Comparison of ENCODE assay signal across 1 cellular context in the genomic region with DNA sequence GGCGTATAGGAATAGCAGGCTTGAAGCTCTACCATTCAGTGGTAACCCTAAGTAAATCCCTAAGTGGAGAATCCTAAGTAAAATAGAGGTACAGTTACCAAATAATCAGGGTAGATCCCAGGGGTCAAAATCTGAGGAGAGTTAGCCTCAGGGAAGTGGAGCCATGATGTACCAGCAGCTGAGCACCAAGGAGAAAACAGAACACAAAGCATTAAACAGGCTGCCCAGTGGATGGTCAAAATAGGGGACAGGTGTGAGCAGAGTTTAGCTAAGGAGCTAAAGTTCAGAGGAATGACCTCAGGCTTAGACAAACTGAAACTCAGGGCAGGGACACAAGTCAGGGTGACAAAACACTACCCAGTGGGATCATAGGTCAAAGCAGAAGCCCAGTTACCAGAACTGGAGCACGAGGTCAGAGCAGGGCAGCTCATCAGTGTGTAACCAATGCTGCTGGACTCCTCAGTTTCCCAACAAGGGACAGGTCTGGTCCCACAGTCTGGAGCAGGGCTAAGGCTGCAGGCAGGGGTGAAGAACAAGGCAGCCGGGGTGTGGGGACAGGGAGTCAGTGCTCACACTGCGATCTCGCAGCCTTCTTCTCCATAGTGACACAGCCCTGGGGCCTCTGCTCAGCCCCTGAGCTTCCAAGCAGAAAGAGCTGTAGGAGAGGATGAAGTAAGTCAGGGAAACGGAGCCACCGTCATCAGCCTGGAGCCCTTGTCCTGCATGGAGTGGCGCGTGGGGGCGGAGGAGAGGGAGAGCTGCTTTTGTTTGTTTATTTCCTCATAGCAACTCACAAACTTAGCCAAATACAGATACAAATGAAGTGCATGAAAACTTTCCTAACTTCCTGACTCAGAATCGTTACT.
TF ChIP-seq lines count a peak whose summit lies in the region.

No MANE protein-coding gene starts in this region.

TF ChIP-seq in HepG2, 621 proteins besides CTCF, POLR2A, EP300 and RAD21 (continued from another document and continues in another):
- TF ChIP-seq, protein P1, sequence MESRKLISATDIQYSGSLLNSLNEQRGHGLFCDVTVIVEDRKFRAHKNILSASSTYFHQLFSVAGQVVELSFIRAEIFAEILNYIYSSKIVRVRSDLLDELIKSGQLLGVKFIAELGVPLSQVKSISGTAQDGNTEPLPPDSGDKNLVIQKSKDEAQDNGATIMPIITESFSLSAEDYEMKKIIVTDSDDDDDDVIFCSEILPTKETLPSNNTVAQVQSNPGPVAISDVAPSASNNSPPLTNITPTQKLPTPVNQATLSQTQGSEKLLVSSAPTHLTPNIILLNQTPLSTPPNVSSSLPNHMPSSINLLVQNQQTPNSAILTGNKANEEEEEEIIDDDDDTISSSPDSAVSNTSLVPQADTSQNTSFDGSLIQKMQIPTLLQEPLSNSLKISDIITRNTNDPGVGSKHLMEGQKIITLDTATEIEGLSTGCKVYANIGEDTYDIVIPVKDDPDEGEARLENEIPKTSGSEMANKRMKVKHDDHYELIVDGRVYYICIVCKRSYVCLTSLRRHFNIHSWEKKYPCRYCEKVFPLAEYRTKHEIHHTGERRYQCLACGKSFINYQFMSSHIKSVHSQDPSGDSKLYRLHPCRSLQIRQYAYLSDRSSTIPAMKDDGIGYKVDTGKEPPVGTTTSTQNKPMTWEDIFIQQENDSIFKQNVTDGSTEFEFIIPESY (CRISPR knock-in tag; IDR thresholded peaks at IDR 0.05), result peak; percentile 93
- TF ChIP-seq, protein P2, sequence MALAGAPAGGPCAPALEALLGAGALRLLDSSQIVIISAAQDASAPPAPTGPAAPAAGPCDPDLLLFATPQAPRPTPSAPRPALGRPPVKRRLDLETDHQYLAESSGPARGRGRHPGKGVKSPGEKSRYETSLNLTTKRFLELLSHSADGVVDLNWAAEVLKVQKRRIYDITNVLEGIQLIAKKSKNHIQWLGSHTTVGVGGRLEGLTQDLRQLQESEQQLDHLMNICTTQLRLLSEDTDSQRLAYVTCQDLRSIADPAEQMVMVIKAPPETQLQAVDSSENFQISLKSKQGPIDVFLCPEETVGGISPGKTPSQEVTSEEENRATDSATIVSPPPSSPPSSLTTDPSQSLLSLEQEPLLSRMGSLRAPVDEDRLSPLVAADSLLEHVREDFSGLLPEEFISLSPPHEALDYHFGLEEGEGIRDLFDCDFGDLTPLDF (CRISPR knock-in tag; IDR thresholded peaks at IDR 0.05), result no peak; the same call in 1 of the 2 replicates
- peak; percentile 95 for TF ChIP-seq ZNF441 (CRISPR knock-in tag; IDR thresholded peaks at IDR 0.05; ENCODE audit: borderline replicate concordance)
- peak; percentile 91; the same call in 1 of the 2 replicates for TF ChIP-seq NFATC3 (CRISPR knock-in tag; IDR thresholded peaks at IDR 0.05)
- TF ChIP-seq, protein P3, sequence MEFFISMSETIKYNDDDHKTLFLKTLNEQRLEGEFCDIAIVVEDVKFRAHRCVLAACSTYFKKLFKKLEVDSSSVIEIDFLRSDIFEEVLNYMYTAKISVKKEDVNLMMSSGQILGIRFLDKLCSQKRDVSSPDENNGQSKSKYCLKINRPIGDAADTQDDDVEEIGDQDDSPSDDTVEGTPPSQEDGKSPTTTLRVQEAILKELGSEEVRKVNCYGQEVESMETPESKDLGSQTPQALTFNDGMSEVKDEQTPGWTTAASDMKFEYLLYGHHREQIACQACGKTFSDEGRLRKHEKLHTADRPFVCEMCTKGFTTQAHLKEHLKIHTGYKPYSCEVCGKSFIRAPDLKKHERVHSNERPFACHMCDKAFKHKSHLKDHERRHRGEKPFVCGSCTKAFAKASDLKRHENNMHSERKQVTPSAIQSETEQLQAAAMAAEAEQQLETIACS (CRISPR knock-in tag; IDR thresholded peaks at IDR 0.05), result no peak
- no peak for TF ChIP-seq CHD2 (IDR thresholded peaks at IDR 0.05; ENCODE audit: low read depth, low read length)
- TF ChIP-seq, protein P4, sequence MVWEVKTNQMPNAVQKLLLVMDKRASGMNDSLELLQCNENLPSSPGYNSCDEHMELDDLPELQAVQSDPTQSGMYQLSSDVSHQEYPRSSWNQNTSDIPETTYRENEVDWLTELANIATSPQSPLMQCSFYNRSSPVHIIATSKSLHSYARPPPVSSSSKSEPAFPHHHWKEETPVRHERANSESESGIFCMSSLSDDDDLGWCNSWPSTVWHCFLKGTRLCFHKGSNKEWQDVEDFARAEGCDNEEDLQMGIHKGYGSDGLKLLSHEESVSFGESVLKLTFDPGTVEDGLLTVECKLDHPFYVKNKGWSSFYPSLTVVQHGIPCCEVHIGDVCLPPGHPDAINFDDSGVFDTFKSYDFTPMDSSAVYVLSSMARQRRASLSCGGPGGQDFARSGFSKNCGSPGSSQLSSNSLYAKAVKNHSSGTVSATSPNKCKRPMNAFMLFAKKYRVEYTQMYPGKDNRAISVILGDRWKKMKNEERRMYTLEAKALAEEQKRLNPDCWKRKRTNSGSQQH (CRISPR knock-in tag; IDR thresholded peaks at IDR 0.05; ENCODE audit: low read depth), result peak; percentile 92
- TF ChIP-seq SOX13 (IDR thresholded peaks at IDR 0.05), result peak; percentile 50; the same call in 1 of the 2 replicates
- peak; percentile 53 to 91; a peak in 2 of 4 replicates for TF ChIP-seq SOX13 (CRISPR knock-in tag; conservative IDR thresholded peaks at IDR 0.05 in 1 of 2, IDR thresholded peaks at IDR 0.05 in 1 of 2)
- TF ChIP-seq ZSCAN31 (CRISPR knock-in tag; IDR thresholded peaks at IDR 0.05; ENCODE audit: low read depth), result peak; percentile 82; the same call in 1 of the 2 replicates
- peak; percentile 89 for TF ChIP-seq HIVEP1 (CRISPR knock-in tag; IDR thresholded peaks at IDR 0.05)
- no peak for TF ChIP-seq ATAD3A (CRISPR knock-in tag; IDR thresholded peaks at IDR 0.05)
- TF ChIP-seq PHF5A (CRISPR knock-in tag; IDR thresholded peaks at IDR 0.05; ENCODE audit: low read depth, unreplicated experiment), result peak; percentile 73
- no peak for TF ChIP-seq NKX3-1 (CRISPR knock-in tag; IDR thresholded peaks at IDR 0.05)
- no peak for TF ChIP-seq RBM39 (IDR thresholded peaks at IDR 0.05; ENCODE audit: low read depth, low read length, poor library complexity, severe bottlenecking)
- TF ChIP-seq ZNF781 (CRISPR knock-in tag; IDR thresholded peaks at IDR 0.05; ENCODE audit: borderline replicate concordance, not compliant biosample characterization), result peak; percentile 81
- TF ChIP-seq SETDB1 (CRISPR knock-in tag; IDR thresholded peaks at IDR 0.05; ENCODE audit: borderline replicate concordance), result no peak
- TF ChIP-seq ARNT (IDR thresholded peaks at IDR 0.05), result no peak
- TF ChIP-seq REL (CRISPR knock-in tag; conservative IDR thresholded peaks at IDR 0.05), result peak; percentile 31; the same call in 1 of the 2 replicates
- peak; percentile 32; the same call in 1 of the 2 replicates for TF ChIP-seq LCORL (IDR thresholded peaks at IDR 0.05)
- peak; percentile 99 for TF ChIP-seq LCORL (CRISPR knock-in tag; IDR thresholded peaks at IDR 0.05)
- TF ChIP-seq ZSCAN20 (CRISPR knock-in tag; IDR thresholded peaks at IDR 0.05; ENCODE audit: borderline replicate concordance), result peak; percentile 68; the same call in 1 of the 2 replicates
- no peak for TF ChIP-seq SOX6 (IDR thresholded peaks at IDR 0.05)
- peak; percentile 98 for TF ChIP-seq SOX6 (CRISPR knock-in tag; IDR thresholded peaks at IDR 0.05)
- TF ChIP-seq ELF3 (CRISPR knock-in tag; IDR thresholded peaks at IDR 0.05), result peak; percentile 96
- TF ChIP-seq FOXA1 (IDR thresholded peaks at IDR 0.05), result no peak
- peak; percentile 60 for TF ChIP-seq FOXA1 (CRISPR knock-in tag; IDR thresholded peaks at IDR 0.05)
- TF ChIP-seq, protein P5, sequence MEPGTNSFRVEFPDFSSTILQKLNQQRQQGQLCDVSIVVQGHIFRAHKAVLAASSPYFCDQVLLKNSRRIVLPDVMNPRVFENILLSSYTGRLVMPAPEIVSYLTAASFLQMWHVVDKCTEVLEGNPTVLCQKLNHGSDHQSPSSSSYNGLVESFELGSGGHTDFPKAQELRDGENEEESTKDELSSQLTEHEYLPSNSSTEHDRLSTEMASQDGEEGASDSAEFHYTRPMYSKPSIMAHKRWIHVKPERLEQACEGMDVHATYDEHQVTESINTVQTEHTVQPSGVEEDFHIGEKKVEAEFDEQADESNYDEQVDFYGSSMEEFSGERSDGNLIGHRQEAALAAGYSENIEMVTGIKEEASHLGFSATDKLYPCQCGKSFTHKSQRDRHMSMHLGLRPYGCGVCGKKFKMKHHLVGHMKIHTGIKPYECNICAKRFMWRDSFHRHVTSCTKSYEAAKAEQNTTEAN (CRISPR knock-in tag; conservative IDR thresholded peaks at IDR 0.05), result peak; percentile 97
- no peak for TF ChIP-seq HDAC6 (IDR thresholded peaks at IDR 0.05; ENCODE audit: low read depth, low read length)
- TF ChIP-seq, protein P6, sequence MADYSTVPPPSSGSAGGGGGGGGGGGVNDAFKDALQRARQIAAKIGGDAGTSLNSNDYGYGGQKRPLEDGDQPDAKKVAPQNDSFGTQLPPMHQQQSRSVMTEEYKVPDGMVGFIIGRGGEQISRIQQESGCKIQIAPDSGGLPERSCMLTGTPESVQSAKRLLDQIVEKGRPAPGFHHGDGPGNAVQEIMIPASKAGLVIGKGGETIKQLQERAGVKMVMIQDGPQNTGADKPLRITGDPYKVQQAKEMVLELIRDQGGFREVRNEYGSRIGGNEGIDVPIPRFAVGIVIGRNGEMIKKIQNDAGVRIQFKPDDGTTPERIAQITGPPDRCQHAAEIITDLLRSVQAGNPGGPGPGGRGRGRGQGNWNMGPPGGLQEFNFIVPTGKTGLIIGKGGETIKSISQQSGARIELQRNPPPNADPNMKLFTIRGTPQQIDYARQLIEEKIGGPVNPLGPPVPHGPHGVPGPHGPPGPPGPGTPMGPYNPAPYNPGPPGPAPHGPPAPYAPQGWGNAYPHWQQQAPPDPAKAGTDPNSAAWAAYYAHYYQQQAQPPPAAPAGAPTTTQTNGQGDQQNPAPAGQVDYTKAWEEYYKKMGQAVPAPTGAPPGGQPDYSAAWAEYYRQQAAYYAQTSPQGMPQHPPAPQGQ (CRISPR knock-in tag; IDR thresholded peaks at IDR 0.05; ENCODE audit: borderline replicate concordance), result no peak
- peak; percentile 94 for TF ChIP-seq JUND (CRISPR knock-in tag; IDR thresholded peaks at IDR 0.05)
- TF ChIP-seq, protein P7, sequence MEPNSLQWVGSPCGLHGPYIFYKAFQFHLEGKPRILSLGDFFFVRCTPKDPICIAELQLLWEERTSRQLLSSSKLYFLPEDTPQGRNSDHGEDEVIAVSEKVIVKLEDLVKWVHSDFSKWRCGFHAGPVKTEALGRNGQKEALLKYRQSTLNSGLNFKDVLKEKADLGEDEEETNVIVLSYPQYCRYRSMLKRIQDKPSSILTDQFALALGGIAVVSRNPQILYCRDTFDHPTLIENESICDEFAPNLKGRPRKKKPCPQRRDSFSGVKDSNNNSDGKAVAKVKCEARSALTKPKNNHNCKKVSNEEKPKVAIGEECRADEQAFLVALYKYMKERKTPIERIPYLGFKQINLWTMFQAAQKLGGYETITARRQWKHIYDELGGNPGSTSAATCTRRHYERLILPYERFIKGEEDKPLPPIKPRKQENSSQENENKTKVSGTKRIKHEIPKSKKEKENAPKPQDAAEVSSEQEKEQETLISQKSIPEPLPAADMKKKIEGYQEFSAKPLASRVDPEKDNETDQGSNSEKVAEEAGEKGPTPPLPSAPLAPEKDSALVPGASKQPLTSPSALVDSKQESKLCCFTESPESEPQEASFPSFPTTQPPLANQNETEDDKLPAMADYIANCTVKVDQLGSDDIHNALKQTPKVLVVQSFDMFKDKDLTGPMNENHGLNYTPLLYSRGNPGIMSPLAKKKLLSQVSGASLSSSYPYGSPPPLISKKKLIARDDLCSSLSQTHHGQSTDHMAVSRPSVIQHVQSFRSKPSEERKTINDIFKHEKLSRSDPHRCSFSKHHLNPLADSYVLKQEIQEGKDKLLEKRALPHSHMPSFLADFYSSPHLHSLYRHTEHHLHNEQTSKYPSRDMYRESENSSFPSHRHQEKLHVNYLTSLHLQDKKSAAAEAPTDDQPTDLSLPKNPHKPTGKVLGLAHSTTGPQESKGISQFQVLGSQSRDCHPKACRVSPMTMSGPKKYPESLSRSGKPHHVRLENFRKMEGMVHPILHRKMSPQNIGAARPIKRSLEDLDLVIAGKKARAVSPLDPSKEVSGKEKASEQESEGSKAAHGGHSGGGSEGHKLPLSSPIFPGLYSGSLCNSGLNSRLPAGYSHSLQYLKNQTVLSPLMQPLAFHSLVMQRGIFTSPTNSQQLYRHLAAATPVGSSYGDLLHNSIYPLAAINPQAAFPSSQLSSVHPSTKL (CRISPR knock-in tag; IDR thresholded peaks at IDR 0.05), result peak; percentile 97
- TF ChIP-seq, protein P8, sequence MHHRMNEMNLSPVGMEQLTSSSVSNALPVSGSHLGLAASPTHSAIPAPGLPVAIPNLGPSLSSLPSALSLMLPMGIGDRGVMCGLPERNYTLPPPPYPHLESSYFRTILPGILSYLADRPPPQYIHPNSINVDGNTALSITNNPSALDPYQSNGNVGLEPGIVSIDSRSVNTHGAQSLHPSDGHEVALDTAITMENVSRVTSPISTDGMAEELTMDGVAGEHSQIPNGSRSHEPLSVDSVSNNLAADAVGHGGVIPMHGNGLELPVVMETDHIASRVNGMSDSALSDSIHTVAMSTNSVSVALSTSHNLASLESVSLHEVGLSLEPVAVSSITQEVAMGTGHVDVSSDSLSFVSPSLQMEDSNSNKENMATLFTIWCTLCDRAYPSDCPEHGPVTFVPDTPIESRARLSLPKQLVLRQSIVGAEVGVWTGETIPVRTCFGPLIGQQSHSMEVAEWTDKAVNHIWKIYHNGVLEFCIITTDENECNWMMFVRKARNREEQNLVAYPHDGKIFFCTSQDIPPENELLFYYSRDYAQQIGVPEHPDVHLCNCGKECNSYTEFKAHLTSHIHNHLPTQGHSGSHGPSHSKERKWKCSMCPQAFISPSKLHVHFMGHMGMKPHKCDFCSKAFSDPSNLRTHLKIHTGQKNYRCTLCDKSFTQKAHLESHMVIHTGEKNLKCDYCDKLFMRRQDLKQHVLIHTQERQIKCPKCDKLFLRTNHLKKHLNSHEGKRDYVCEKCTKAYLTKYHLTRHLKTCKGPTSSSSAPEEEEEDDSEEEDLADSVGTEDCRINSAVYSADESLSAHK (CRISPR knock-in tag; IDR thresholded peaks at IDR 0.05; ENCODE audit: borderline replicate concordance), result no peak
- TF ChIP-seq, protein P9, sequence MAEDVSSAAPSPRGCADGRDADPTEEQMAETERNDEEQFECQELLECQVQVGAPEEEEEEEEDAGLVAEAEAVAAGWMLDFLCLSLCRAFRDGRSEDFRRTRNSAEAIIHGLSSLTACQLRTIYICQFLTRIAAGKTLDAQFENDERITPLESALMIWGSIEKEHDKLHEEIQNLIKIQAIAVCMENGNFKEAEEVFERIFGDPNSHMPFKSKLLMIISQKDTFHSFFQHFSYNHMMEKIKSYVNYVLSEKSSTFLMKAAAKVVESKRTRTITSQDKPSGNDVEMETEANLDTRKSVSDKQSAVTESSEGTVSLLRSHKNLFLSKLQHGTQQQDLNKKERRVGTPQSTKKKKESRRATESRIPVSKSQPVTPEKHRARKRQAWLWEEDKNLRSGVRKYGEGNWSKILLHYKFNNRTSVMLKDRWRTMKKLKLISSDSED (CRISPR knock-in tag; IDR thresholded peaks at IDR 0.05), result no peak
- TF ChIP-seq TOPORS (CRISPR knock-in tag; IDR thresholded peaks at IDR 0.05), result peak; percentile 98
